Comparison of ENCODE assay signal across 2 cellular contexts in genomic region chr12:121633833-121634196, GRCh38. TPM values are rescaled to one million over a fixed set of nuclear protein-coding genes. Genes with fewer than 3 reads are reported as not detected.
"Had no signal": no experiment of that assay in that cellular context is flagged by ENCODE, and none has a peak within 500 bp of the region (broad histone marks: within the 10 kb centered on the region; RNA-seq: fewer than 3 reads in every experiment).

No MANE protein-coding gene starts in this region.

RNA-seq across cellular contexts. Expression of gene MORN3, which starts 35.6 kb away (rescaled TPM):
- total RNA-seq: psoas muscle, sigmoid colon had no signal
